In genomic region chr9:38690574-38690973, GRCh38 we compare ENCODE assay signal across 21 cellular contexts. TPM values are rescaled to one million over a fixed set of nuclear protein-coding genes. Genes with fewer than 3 reads are reported as not detected.
DNase-seq lines count a peak whose midpoint lies in the region; ATAC-seq and TF ChIP-seq lines count a peak whose summit lies in the region.
"Had no signal": no experiment of that assay in that cellular context is flagged by ENCODE, and none has a peak within 500 bp of the region (broad histone marks: within the 10 kb centered on the region; RNA-seq: fewer than 3 reads in every experiment).

No MANE protein-coding gene starts in this region.

- no peak overlapping the region for H3K4me3 Mint-ChIP-seq in nephron progenitor cell
- no peak overlapping the region for H3K4me3 Mint-ChIP-seq in Caco-2 (ENCODE audit: unreplicated experiment)

- no peaks in the 10 kb centered on the region for H3K9me3 ChIP-seq in Caco-2
- H3K9me3 ChIP-seq: ovary, Peyer's patch, vagina had no signal

- TF ChIP-seq CTCF in GM10248 (IDR thresholded peaks at IDR 0.05; ENCODE audit: control extremely low read depth, extremely low read depth, low read depth, missing control alignments) (no peak), nephron progenitor cell (IDR thresholded peaks at IDR 0.05) (no peak), Caco-2 (IDR thresholded peaks at IDR 0.05; ENCODE audit: insufficient read depth in 1 of 2, low read depth in 1 of 2, low read length in 1 of 2, severe bottlenecking in 1 of 2, unreplicated experiment in 1 of 2) (no peak)

- peak; percentile 48 for DNase-seq in GM10248 (ENCODE audit: extremely low spot score)
- DNase-seq in nephron progenitor cell = no peak
- no peak for DNase-seq in A172 (ENCODE audit: low spot score)
- DNase-seq in Caco-2 = no peak
- DNase-seq in RPMI8226 = no peak
- DNase-seq in COLO829 (ENCODE audit: low spot score) = no peak
- DNase-seq: activated CD4-positive, alpha-beta T cell treated with anti-CD3 and anti-CD28 coated beads for 1 hour; activated gamma-delta T cell; amniotic stem cell; NCI-H1436 treated with DMSO at 0.1 percent for 48 hours; NCI-H226; ovary; Peyer's patch had no signal

- peak overlapping the region; percentile 49 for H3K27ac Mint-ChIP-seq in nephron progenitor cell
- H3K27ac Mint-ChIP-seq in Caco-2 (ENCODE audit: unreplicated experiment) = no peak overlapping the region

- peaks cover 24% of the 10 kb centered on the region for H3K4me1 ChIP-seq in Caco-2
- H3K4me1 ChIP-seq: Peyer's patch had no signal

- H3K9me3 Mint-ChIP-seq in nephron progenitor cell = no peaks in the 10 kb centered on the region
- no peaks in the 10 kb centered on the region for H3K9me3 Mint-ChIP-seq in Caco-2 (ENCODE audit: unreplicated experiment)

- H3K27ac ChIP-seq in cingulate gyrus (ENCODE audit: low read depth, low read length) = peak overlapping the region; percentile 69
- H3K27ac ChIP-seq: ovary, Peyer's patch, SK-N-MC, vagina had no signal

- intact Hi-C loops in Caco-2 (cut with micrococcal nuclease; ENCODE audit: unreplicated experiment) = no loop called here

- no peaks in the 10 kb centered on the region for H3K36me3 ChIP-seq in Caco-2 (ENCODE audit: control insufficient read depth, insufficient read depth, low read length)
- H3K36me3 ChIP-seq: ovary, Peyer's patch, vagina had no signal

- CTCF ChIA-PET in GM10248 (lab: Yijun Ruan, JAX) = interaction anchor here (1.2 to 7.2 kb wide), 7 partner anchors 10 to 48 kb away, joined by 3 to 48 read pairs (median 9); no protein-coding TSS in a partner anchor
- CTCF ChIA-PET in Caco-2 (lab: Charles Lee) = interaction anchor here (0.6 kb wide), 1 partner anchor 14 kb away, joined by 4 read pairs; no protein-coding TSS in a partner anchor

- POLR2A ChIA-PET in GM10248 (lab: Yijun Ruan, JAX) = no interaction called here
- POLR2A ChIA-PET in Caco-2 (lab: Charles Lee) = no interaction called here

- H3K4me3 ChIP-seq in Caco-2 (ENCODE audit: low read depth, low read length) = no peak overlapping the region
- H3K4me3 ChIP-seq: ovary, Peyer's patch, vagina had no signal

- H3K27me3 ChIP-seq in Caco-2 (replicated peaks; ENCODE audit: control insufficient read depth, insufficient read depth, low read length) = no peaks in the 10 kb centered on the region
- H3K27me3 ChIP-seq: ovary, Peyer's patch, vagina had no signal

- peaks cover 5% of the 10 kb centered on the region for H3K27me3 Mint-ChIP-seq in nephron progenitor cell (ENCODE audit: low read depth, poor library complexity)
- H3K27me3 Mint-ChIP-seq in Caco-2 (ENCODE audit: insufficient read depth, unreplicated experiment) = no peaks in the 10 kb centered on the region

- no peaks in the 10 kb centered on the region for H3K36me3 Mint-ChIP-seq in nephron progenitor cell (ENCODE audit: low read depth)
- no peaks in the 10 kb centered on the region for H3K36me3 Mint-ChIP-seq in Caco-2 (ENCODE audit: insufficient read depth, unreplicated experiment)

- H3K4me1 Mint-ChIP-seq in nephron progenitor cell = peaks cover 84% of the 10 kb centered on the region
- peaks cover 16% of the 10 kb centered on the region for H3K4me1 Mint-ChIP-seq in Caco-2 (ENCODE audit: low read depth, unreplicated experiment)

- no TSS peak for BruUV-seq in Caco-2 (replicated peaks; lab: Mats Ljungman, UMichigan)

- ATAC-seq in GM21723 (IDR thresholded peaks at IDR 0.05; ENCODE audit: unreplicated experiment) = peak; percentile 60

RNA-seq across cellular contexts. Expression of gene FAM240B, which starts 29.4 kb away (rescaled TPM):
- total RNA-seq in A172 (2014; rRNA removed; shearing (Covaris generic)) = not detected in 2 replicates
- not detected in 2 replicates for total RNA-seq in Caco-2 (2022)
- total RNA-seq: cerebellum, Daoy, fibroblast of villous mesenchyme, MCF 10A, ovary, Peyer's patch, vagina had no signal
